ENCODE assay signal across 24 cellular contexts in the genomic region with DNA sequence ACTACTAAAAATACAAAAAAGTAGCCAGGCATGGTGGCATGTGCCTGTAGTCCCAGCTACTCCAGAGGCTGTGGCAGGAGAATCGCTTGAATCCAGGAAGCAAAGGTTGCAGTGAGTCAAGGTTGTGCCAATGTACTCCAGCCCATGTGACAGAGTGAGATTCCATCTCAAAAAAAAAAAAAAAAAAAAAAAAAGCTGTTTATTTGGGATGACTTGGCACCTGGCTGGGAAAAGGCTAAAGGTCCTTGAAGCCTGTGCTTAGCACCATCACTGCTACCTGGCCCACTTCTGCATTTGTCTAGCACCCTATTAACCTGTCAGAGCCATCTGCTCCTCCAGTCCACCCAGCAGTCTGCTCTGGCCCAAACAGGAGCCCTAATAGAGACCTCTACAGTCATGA.
"Had no signal": no experiment of that assay in that cellular context is flagged by ENCODE, and none has a peak within 500 bp of the region (broad histone marks: within the 10 kb centered on the region; RNA-seq: fewer than 3 reads in every experiment).

No MANE protein-coding gene starts in this region.

- H3K36me3 ChIP-seq: esophagus squamous epithelium, heart right ventricle, neural progenitor cell, stomach, thyroid gland had no signal

- H3K4me1 Mint-ChIP-seq: stimulated activated effector memory CD8-positive, alpha-beta T cell treated with anti-CD3 and anti-CD28 coated beads, Interleukin-12 subunit alpha, Interleukin-12 subunit beta, amount 100 ng/mL, for 72 hours had no signal

- ATAC-seq: effector memory CD8-positive, alpha-beta T cell; heart right ventricle; left colon; naive thymus-derived CD4-positive, alpha-beta T cell; sciatic nerve; stimulated activated effector memory CD8-positive, alpha-beta T cell treated with anti-CD3 and anti-CD28 coated beads, Interleukin-12 subunit alpha, Interleukin-12 subunit beta, amount 100 ng/mL, for 72 hours had no signal

- DNase-seq: cerebellar nuclear complex; cortex of kidney; effector memory CD8-positive, alpha-beta T cell; erythroblast; esophagus squamous epithelium; foreskin melanocyte; glutamatergic neuron; heart right ventricle; hippocampal formation; left colon; mesenchymal stem cell; naive thymus-derived CD4-positive, alpha-beta T cell; nucleus accumbens; stimulated activated CD4-positive, alpha-beta T cell treated with anti-CD3 and anti-CD28 coated beads, Interleukin-2, amount 100 ng/mL, for 24 hours; stimulated activated CD4-positive, alpha-beta T cell treated with anti-CD3 and anti-CD28 coated beads, Interleukin-4, amount 100 ng/mL, for 24 hours; stimulated activated naive CD4-positive, alpha-beta T cell treated with Interleukin-2 at 50 U/mL for 16 hours; stomach; thyroid gland; trophoblast cell had no signal

- H3K27me3 Mint-ChIP-seq: effector memory CD8-positive, alpha-beta T cell; naive thymus-derived CD4-positive, alpha-beta T cell had no signal

- H3K4me3 ChIP-seq: esophagus squamous epithelium, heart right ventricle, neural progenitor cell, stomach, thyroid gland had no signal

- H3K36me3 Mint-ChIP-seq: mesothelial cell of epicardium; stimulated activated effector memory CD8-positive, alpha-beta T cell treated with anti-CD3 and anti-CD28 coated beads, Interleukin-12 subunit alpha, Interleukin-12 subunit beta, amount 100 ng/mL, for 72 hours had no signal

- H3K27ac Mint-ChIP-seq: effector memory CD8-positive, alpha-beta T cell; mesothelial cell of epicardium; naive thymus-derived CD4-positive, alpha-beta T cell; nephron; neural progenitor cell; stimulated activated effector memory CD8-positive, alpha-beta T cell treated with anti-CD3 and anti-CD28 coated beads, Interleukin-12 subunit alpha, Interleukin-12 subunit beta, amount 100 ng/mL, for 72 hours had no signal

- H3K4me3 Mint-ChIP-seq: effector memory CD8-positive, alpha-beta T cell; mesothelial cell of epicardium; naive thymus-derived CD4-positive, alpha-beta T cell; nephron; neural progenitor cell; stimulated activated effector memory CD8-positive, alpha-beta T cell treated with anti-CD3 and anti-CD28 coated beads, Interleukin-12 subunit alpha, Interleukin-12 subunit beta, amount 100 ng/mL, for 72 hours had no signal

- H3K9me3 Mint-ChIP-seq: effector memory CD8-positive, alpha-beta T cell; stimulated activated effector memory CD8-positive, alpha-beta T cell treated with anti-CD3 and anti-CD28 coated beads, Interleukin-12 subunit alpha, Interleukin-12 subunit beta, amount 100 ng/mL, for 72 hours had no signal

- H3K9me3 ChIP-seq: esophagus squamous epithelium, heart right ventricle, stomach, thyroid gland had no signal

- H3K4me1 ChIP-seq: heart right ventricle had no signal
